ENCODE assay signal across 21 cellular contexts in the genomic region with DNA sequence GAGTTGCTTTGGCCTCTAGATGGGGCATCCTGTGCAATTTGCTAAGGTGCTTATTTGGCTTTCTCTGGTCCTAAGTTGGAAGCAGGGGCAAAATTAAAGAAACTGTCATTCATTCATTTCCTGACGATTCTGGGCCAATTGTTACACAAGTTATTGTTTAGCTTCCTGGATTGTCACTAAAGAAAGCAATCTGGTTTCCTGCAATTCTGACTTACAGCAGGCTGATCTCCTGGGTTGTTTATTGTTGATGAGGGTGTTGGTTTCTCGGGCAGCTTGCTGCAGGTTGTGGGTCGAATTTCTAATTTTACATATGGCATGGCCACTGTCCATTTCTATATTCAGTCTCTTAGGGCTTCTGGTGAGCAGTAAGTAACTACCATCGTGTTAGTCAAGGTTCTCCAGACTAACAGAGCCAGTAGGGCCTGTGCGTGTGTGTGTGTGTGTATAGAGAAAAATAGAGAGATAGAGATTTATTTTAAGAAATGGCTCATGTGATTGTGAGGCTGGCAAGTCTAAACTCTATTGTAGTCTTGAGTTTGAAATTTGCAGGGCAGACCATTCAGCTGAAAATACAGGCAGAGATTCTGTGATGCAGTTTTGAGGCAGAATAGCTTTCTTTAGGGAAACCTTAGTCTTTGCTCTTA.
"Had no signal": no experiment of that assay in that cellular context is flagged by ENCODE, and none has a peak within 500 bp of the region (broad histone marks: within the 10 kb centered on the region; RNA-seq: fewer than 3 reads in every experiment).

No MANE protein-coding gene starts in this region.

- H3K9me3 Mint-ChIP-seq: central memory CD8-positive, alpha-beta T cell; natural killer cell had no signal

- H3K4me1 ChIP-seq: pancreas, sigmoid colon, tibial artery had no signal

- H3K27me3 ChIP-seq: brain microvascular endothelial cell, colonic mucosa, esophagus muscularis mucosa, neutrophil, pancreas, sigmoid colon, tibial artery had no signal

- H3K27me3 Mint-ChIP-seq: central memory CD8-positive, alpha-beta T cell had no signal

- H3K36me3 Mint-ChIP-seq: natural killer cell had no signal

- H3K36me3 ChIP-seq: brain microvascular endothelial cell, colonic mucosa, neutrophil, pancreas had no signal

- ATAC-seq: natural killer cell had no signal

- H3K4me3 Mint-ChIP-seq: central memory CD8-positive, alpha-beta T cell; natural killer cell had no signal

- H3K9me3 ChIP-seq: colonic mucosa, esophagus muscularis mucosa, neutrophil, sigmoid colon, tibial artery had no signal

- H3K4me3 ChIP-seq: colonic mucosa, esophagus muscularis mucosa, pancreas, sigmoid colon, tibial artery had no signal

- H3K4me1 Mint-ChIP-seq: central memory CD8-positive, alpha-beta T cell; natural killer cell had no signal

- H3K27ac ChIP-seq: brain microvascular endothelial cell, colonic mucosa, esophagus muscularis mucosa, neutrophil, pancreas, sigmoid colon, tibial artery had no signal

- DNase-seq: activated CD4-positive, CD25-positive, alpha-beta regulatory T cell treated with anti-CD3 and anti-CD28 coated beads, Interleukin-2, amount 50 U/mL, for 72 hours; activated CD8-positive, alpha-beta memory T cell treated with anti-CD3 and anti-CD28 coated beads for 24 hours; activated CD8-positive, alpha-beta memory T cell treated with anti-CD3 and anti-CD28 coated beads, Interleukin-2, amount 50 U/mL, for 48 hours; activated effector memory CD4-positive, alpha-beta T cell treated with Interleukin-2 at 50 U/mL for 16 hours; activated naive CD4-positive, alpha-beta T cell treated with anti-CD3 and anti-CD28 coated beads, Interleukin-2, amount 50 U/mL, for 16 hours; activated T-cell treated with anti-CD3 and anti-CD28 coated beads, Interleukin-2, amount 50 U/mL, for 48 hours; aorta; brain microvascular endothelial cell; hippocampal formation; natural killer cell; sigmoid colon; stimulated activated CD8-positive, alpha-beta memory T cell treated with anti-CD3 and anti-CD28 coated beads, Interleukin-4, amount 100 ng/mL, for 48 hours; stimulated activated naive CD4-positive, alpha-beta T cell; T-helper 1 cell; T1000; tibial artery had no signal

- H3K27ac Mint-ChIP-seq: natural killer cell had no signal
